ENCODE assay signal across 9 cellular contexts in genomic region chr2:71933467-71934319, GRCh38.
DNase-seq lines count a peak whose midpoint lies in the region; ATAC-seq and TF ChIP-seq lines count a peak whose summit lies in the region.
"Had no signal": no experiment of that assay in that cellular context is flagged by ENCODE, and none has a peak within 500 bp of the region (broad histone marks: within the 10 kb centered on the region; RNA-seq: fewer than 3 reads in every experiment).

No MANE protein-coding gene starts in this region.

- H3K4me1 Mint-ChIP-seq in activated naive CD8-positive, alpha-beta T cell treated with anti-CD3 and anti-CD28 coated beads for 36 hours = no peaks in the 10 kb centered on the region

- DNase-seq in DMS114 treated with DMSO at 0.1 percent for 48 hours (lab: John Stamatoyannopoulos, UW; ENCODE audit: unreplicated experiment) (peak; percentile 11), HEK293T (ENCODE audit: extremely low spot score) (peak; percentile 15), cardiac fibroblast (ENCODE audit: low read depth in 2 of 2) (peak; percentile 58 to 69), myocyte (ENCODE audit: low read depth) (peak; percentile 28), NCI-H345 (lab: John Stamatoyannopoulos, UW) (no peak), T-helper 2 cell (no peak)
- no peak for DNase-seq in activated naive CD8-positive, alpha-beta T cell treated with anti-CD3 and anti-CD28 coated beads for 36 hours
- DNase-seq: NCI-H1694 had no signal

- ATAC-seq in HG03175 (IDR thresholded peaks at IDR 0.05; ENCODE audit: unreplicated experiment) = no peak

- POLR2A ChIA-PET in HEK293T (lab: Yijun Ruan, JAX) = no interaction called here

- TF ChIP-seq CTCF in cardiac fibroblast (IDR thresholded peaks at IDR 0.05; ENCODE audit: low read depth, low read length) = peak; percentile 45

- no peaks in the 10 kb centered on the region for H3K9me3 Mint-ChIP-seq in activated naive CD8-positive, alpha-beta T cell treated with anti-CD3 and anti-CD28 coated beads for 36 hours

- H3K4me3 Mint-ChIP-seq in activated naive CD8-positive, alpha-beta T cell treated with anti-CD3 and anti-CD28 coated beads for 36 hours = no peak overlapping the region

- H3K27ac Mint-ChIP-seq in activated naive CD8-positive, alpha-beta T cell treated with anti-CD3 and anti-CD28 coated beads for 36 hours = no peak overlapping the region

- H3K27me3 Mint-ChIP-seq in activated naive CD8-positive, alpha-beta T cell treated with anti-CD3 and anti-CD28 coated beads for 36 hours = no peaks in the 10 kb centered on the region

- CTCF ChIA-PET in HEK293T (lab: Yijun Ruan, JAX) = no interaction called here

- H3K36me3 Mint-ChIP-seq in activated naive CD8-positive, alpha-beta T cell treated with anti-CD3 and anti-CD28 coated beads for 36 hours = no peaks in the 10 kb centered on the region

- H3K4me3 ChIP-seq in cardiac fibroblast (replicated peaks in 1 of 2; ENCODE audit: low read depth in 2 of 2, low read length in 2 of 2) = no peak overlapping the region

TF ChIP-seq in HEK293T, 16 proteins besides CTCF, POLR2A, EP300 and RAD21:
- TF ChIP-seq CTBP1 (IDR thresholded peaks at IDR 0.05; ENCODE audit: borderline replicate concordance) (no peak), BHLHE40 (IDR thresholded peaks at IDR 0.05; ENCODE audit: borderline replicate concordance) (no peak), L3MBTL2 (conservative IDR thresholded peaks at IDR 0.05) (no peak), SP1 (IDR thresholded peaks at IDR 0.05) (no peak), HDGF (IDR thresholded peaks at IDR 0.05; ENCODE audit: borderline replicate concordance) (no peak), ELF4 (IDR thresholded peaks at IDR 0.05) (no peak)

Comparison
In these comparisons a context has a peak if more than half of its experiments do, and no peak if none do; other contexts are left out.
1. DNase-seq: peak in DMS114 treated with DMSO at 0.1 percent for 48 hours (single experiment), HEK293T (single experiment), cardiac fibroblast (2 of 2) and myocyte (single experiment); none in NCI-H345 (single experiment), T-helper 2 cell (0 of 5) and activated naive CD8-positive, alpha-beta T cell treated with anti-CD3 and anti-CD28 coated beads for 36 hours (single experiment).